Comparison of ENCODE assay signal across 19 cellular contexts in the genomic region with DNA sequence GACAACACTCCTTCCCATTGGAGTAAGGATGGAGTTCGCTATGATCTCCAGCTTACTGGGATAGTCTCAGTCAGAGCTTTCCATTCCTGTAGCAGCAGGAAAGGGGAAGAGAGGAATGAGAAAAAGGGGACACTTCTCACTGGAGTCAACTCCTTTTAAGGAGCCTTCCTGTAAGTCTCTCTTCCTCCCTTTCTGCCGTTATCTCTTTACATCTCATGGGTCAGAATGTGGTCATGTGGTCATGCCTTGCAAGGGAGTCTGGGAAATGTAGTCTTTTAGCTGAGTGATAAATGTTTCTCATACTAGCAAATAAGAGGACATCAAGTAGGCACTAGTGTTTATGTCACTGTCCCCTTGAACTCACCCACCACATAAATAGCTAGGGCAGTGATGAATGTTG.
"Had no signal": no experiment of that assay in that cellular context is flagged by ENCODE, and none has a peak within 500 bp of the region (broad histone marks: within the 10 kb centered on the region; RNA-seq: fewer than 3 reads in every experiment).

No MANE protein-coding gene starts in this region.

- H3K36me3 Mint-ChIP-seq: naive thymus-derived CD4-positive, alpha-beta T cell; stimulated activated effector memory CD8-positive, alpha-beta T cell treated with anti-CD3 and anti-CD28 coated beads, Interleukin-12 subunit alpha, Interleukin-12 subunit beta, amount 100 ng/mL, for 72 hours had no signal

- H3K27me3 ChIP-seq: gastrocnemius medialis, heart right ventricle, pancreas had no signal

- H3K9me3 ChIP-seq: gastrocnemius medialis, mucosa of descending colon, pancreas had no signal

- H3K27ac Mint-ChIP-seq: activated CD4-positive, alpha-beta memory T cell treated with anti-CD3 and anti-CD28 coated beads, Interleukin-2, amount 10 ng/mL, durations not matched to agents 7 days and 5 days; activated CD4-positive, alpha-beta T cell treated with anti-CD3 and anti-CD28 coated beads for 36 hours; activated naive CD4-positive, alpha-beta T cell treated with anti-CD3 and anti-CD28 coated beads, Interleukin-2, amount 50 U/mL, for 72 hours; activated T-cell treated with anti-CD3 and anti-CD28 coated beads, Interleukin-2, amount 50 U/mL, for 24 hours; naive thymus-derived CD4-positive, alpha-beta T cell; stimulated activated effector memory CD8-positive, alpha-beta T cell treated with anti-CD3 and anti-CD28 coated beads, Interleukin-12 subunit alpha, Interleukin-12 subunit beta, amount 100 ng/mL, for 72 hours had no signal

- H3K4me1 Mint-ChIP-seq: activated CD4-positive, alpha-beta memory T cell treated with anti-CD3 and anti-CD28 coated beads, Interleukin-2, amount 10 ng/mL, durations not matched to agents 7 days and 5 days; activated CD4-positive, alpha-beta T cell treated with anti-CD3 and anti-CD28 coated beads for 36 hours; naive thymus-derived CD4-positive, alpha-beta T cell; stimulated activated effector memory CD8-positive, alpha-beta T cell treated with anti-CD3 and anti-CD28 coated beads, Interleukin-12 subunit alpha, Interleukin-12 subunit beta, amount 100 ng/mL, for 72 hours had no signal

- H3K36me3 ChIP-seq: gastrocnemius medialis, heart right ventricle, left ventricle myocardium inferior, pancreas had no signal

- H3K9me3 Mint-ChIP-seq: stimulated activated effector memory CD8-positive, alpha-beta T cell treated with anti-CD3 and anti-CD28 coated beads, Interleukin-12 subunit alpha, Interleukin-12 subunit beta, amount 100 ng/mL, for 72 hours had no signal

- ATAC-seq: activated CD4-positive, alpha-beta T cell treated with anti-CD3 and anti-CD28 coated beads for 36 hours; activated naive CD4-positive, alpha-beta T cell treated with anti-CD3 and anti-CD28 coated beads, Interleukin-2, amount 50 U/mL, for 72 hours; gastrocnemius medialis; heart right ventricle; mucosa of descending colon; naive thymus-derived CD4-positive, alpha-beta T cell; pancreas; stimulated activated effector memory CD8-positive, alpha-beta T cell treated with anti-CD3 and anti-CD28 coated beads, Interleukin-12 subunit alpha, Interleukin-12 subunit beta, amount 100 ng/mL, for 72 hours had no signal

- H3K4me3 Mint-ChIP-seq: activated CD4-positive, alpha-beta memory T cell treated with anti-CD3 and anti-CD28 coated beads, Interleukin-2, amount 10 ng/mL, durations not matched to agents 7 days and 5 days; activated CD4-positive, alpha-beta T cell treated with anti-CD3 and anti-CD28 coated beads for 36 hours; activated T-cell treated with anti-CD3 and anti-CD28 coated beads, Interleukin-2, amount 50 U/mL, for 24 hours; naive thymus-derived CD4-positive, alpha-beta T cell; stimulated activated effector memory CD8-positive, alpha-beta T cell treated with anti-CD3 and anti-CD28 coated beads, Interleukin-12 subunit alpha, Interleukin-12 subunit beta, amount 100 ng/mL, for 72 hours had no signal

- H3K27me3 Mint-ChIP-seq: activated CD4-positive, alpha-beta memory T cell treated with anti-CD3 and anti-CD28 coated beads, Interleukin-2, amount 10 ng/mL, durations not matched to agents 7 days and 5 days; activated CD4-positive, alpha-beta T cell treated with anti-CD3 and anti-CD28 coated beads for 36 hours; activated T-cell treated with anti-CD3 and anti-CD28 coated beads, Interleukin-2, amount 50 U/mL, for 24 hours had no signal

- H3K27ac ChIP-seq: gastrocnemius medialis, heart right ventricle, left ventricle myocardium inferior, pancreas, VCaP had no signal

- H3K4me1 ChIP-seq: gastrocnemius medialis, heart right ventricle, left ventricle myocardium inferior had no signal

- H3K4me3 ChIP-seq: gastrocnemius medialis, heart right ventricle, left ventricle myocardium inferior, mucosa of descending colon, pancreas had no signal

- FAIRE-seq: colon, kidney, pancreas had no signal

- DNase-seq: activated CD4-positive, alpha-beta memory T cell treated with anti-CD3 and anti-CD28 coated beads, Interleukin-2, amount 10 ng/mL, durations not matched to agents 7 days and 5 days; activated CD4-positive, alpha-beta T cell treated with anti-CD3 and anti-CD28 coated beads for 36 hours; activated effector memory CD4-positive, alpha-beta T cell treated with Interleukin-2 at 50 U/mL for 16 hours; activated T-cell treated with anti-CD3 and anti-CD28 coated beads, Interleukin-2, amount 50 U/mL, for 24 hours; caudate nucleus; erythroblast; gastrocnemius medialis; heart right ventricle; kidney; left ventricle myocardium inferior; mucosa of descending colon; naive thymus-derived CD4-positive, alpha-beta T cell; pancreas; stimulated activated CD4-positive, alpha-beta T cell treated with anti-CD3 and anti-CD28 coated beads, Interleukin-1b, Interleukin-23, amount 100 ng/mL, for 48 hours; T-helper 9 cell had no signal
